31 cellular contexts compared by ENCODE assay signal in the genomic region with DNA sequence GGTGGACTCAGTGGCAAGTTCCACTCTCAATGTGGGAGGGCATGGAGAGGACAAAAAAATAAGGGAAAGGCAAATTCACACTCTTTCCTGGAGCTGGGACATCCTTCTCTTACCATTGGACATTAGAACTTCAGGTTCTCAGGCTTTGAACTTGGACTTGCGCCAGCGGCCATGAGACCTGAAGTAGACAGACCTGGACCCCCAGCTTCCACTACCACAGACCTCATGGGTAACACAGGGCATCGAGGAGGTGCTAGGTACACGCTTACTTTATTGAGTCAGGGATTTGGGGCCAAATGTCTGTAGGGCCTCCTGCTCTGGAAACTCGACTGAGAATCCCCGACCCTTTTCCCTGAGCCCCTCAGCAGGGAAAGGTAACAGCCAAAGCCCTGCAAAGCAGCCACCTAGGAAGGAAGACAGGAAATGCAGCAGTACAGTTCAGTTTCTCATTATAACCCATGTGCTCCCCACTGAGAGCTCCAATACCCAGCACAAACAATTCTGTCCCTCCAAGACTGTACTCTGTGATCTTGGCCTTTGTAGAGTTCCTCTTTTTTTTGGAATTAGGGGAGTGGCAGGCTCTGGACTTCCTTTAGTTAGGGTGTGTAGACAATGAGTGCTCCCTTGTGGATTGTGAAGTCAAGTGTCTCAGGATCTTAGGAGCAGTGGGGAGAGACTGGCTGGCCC. TPM values are rescaled to one million over a fixed set of nuclear protein-coding genes. Genes with fewer than 3 reads are reported as not detected.
DNase-seq lines count a peak whose midpoint lies in the region; ATAC-seq lines count a peak whose summit lies in the region.
"Had no signal": no experiment of that assay in that cellular context is flagged by ENCODE, and none has a peak within 500 bp of the region (broad histone marks: within the 10 kb centered on the region; RNA-seq: fewer than 3 reads in every experiment).

No MANE protein-coding gene starts in this region.

- peak; percentile 38 for DNase-seq in SIG-M5 treated with dmso at 0.1 percent for 504 hours (lab: John Stamatoyannopoulos, UW; ENCODE audit: unreplicated experiment)
- no peak for DNase-seq in SIG-M5 (lab: John Stamatoyannopoulos, UW)
- peak; percentile 43 for DNase-seq in GDM1 (lab: John Stamatoyannopoulos, UW)
- peak; percentile 12 for DNase-seq in SKM-1 treated with dmso at 0.1 percent for 144 hours (lab: John Stamatoyannopoulos, UW; ENCODE audit: unreplicated experiment)
- DNase-seq in left lobe of liver (ENCODE audit: low spot score) = peak; percentile 39
- DNase-seq in activated naive CD4-positive, alpha-beta T cell (lab: John Stamatoyannopoulos, UW) = no peak
- DNase-seq in KG1 (lab: John Stamatoyannopoulos, UW) = no peak
- DNase-seq: activated CD4-positive, alpha-beta T cell treated with anti-CD3 and anti-CD28 coated beads, Interleukin-2, amount 10 ng/mL, durations not matched to agents 24 days and 14 days; CD4-positive, alpha-beta memory T cell; DMS 273 treated with DMSO at 0.1 percent for 48 hours; EL; hypothalamus; natural killer cell; NCI-H1105 treated with DMSO at 0.1 percent for 48 hours; NCI-H1930; NCI-H524; Peyer's patch; SJCRH30; small intestine; stimulated activated CD4-positive, alpha-beta T cell treated with anti-CD3 and anti-CD28 coated beads, Interleukin-1b, Interleukin-23, amount 100 ng/mL, for 48 hours; stimulated activated CD8-positive, alpha-beta memory T cell treated with anti-CD3 and anti-CD28 coated beads, Interleukin-4, amount 100 ng/mL, for 48 hours; stomach; T-helper 1 cell had no signal

- ATAC-seq in left lobe of liver = no peak
- no peak for ATAC-seq in HG02981 (IDR thresholded peaks at IDR 0.05; ENCODE audit: unreplicated experiment)
- ATAC-seq: natural killer cell had no signal

RNA-seq across cellular contexts. Expression of a gene that starts 5.7 kb away (rescaled TPM):
- total RNA-seq in left lobe of liver = 0.78 TPM

RNA-seq across cellular contexts. Expression of a gene that starts 20.6 kb away (rescaled TPM):
- total RNA-seq in left lobe of liver = not detected
- total RNA-seq: A172; activated CD4-positive, alpha-beta T cell treated with anti-CD3 and anti-CD28 coated beads, Interleukin-2, amount 10 ng/mL, durations not matched to agents 24 days and 14 days; astrocyte; CD4-positive, alpha-beta memory T cell; dermis microvascular lymphatic vessel endothelial cell; endothelial cell of umbilical vein; lower leg skin; mononuclear cell; natural killer cell; omental fat pad; Peyer's patch; SJCRH30; stomach had no signal

RNA-seq across cellular contexts. Expression of a gene that starts 23.7 kb away (rescaled TPM):
- not detected for total RNA-seq in left lobe of liver
- total RNA-seq: activated CD4-positive, alpha-beta T cell treated with anti-CD3 and anti-CD28 coated beads, Interleukin-2, amount 10 ng/mL, durations not matched to agents 24 days and 14 days; CD4-positive, alpha-beta memory T cell; dermis microvascular lymphatic vessel endothelial cell; endothelial cell of umbilical vein; mononuclear cell; natural killer cell; Peyer's patch; SJCRH30; stomach had no signal

Comparison
In these comparisons a context has a peak if more than half of its experiments do, and no peak if none do; other contexts are left out.
1. DNase-seq: peak in SIG-M5 treated with dmso at 0.1 percent for 504 hours (single experiment), GDM1 (single experiment), SKM-1 treated with dmso at 0.1 percent for 144 hours (single experiment) and left lobe of liver (single experiment); none in SIG-M5 (single experiment), activated naive CD4-positive, alpha-beta T cell (0 of 4) and KG1 (single experiment).